ENCODE assay signal across 23 cellular contexts in genomic region chr10:49751216-49751615, GRCh38. TPM values are rescaled to one million over a fixed set of nuclear protein-coding genes. Genes with fewer than 3 reads are reported as not detected.
A peak's percentile ranks its signal among the peaks of the same experiment; 100 is the strongest.
DNase-seq lines count a peak whose midpoint lies in the region; ATAC-seq, FAIRE-seq and TF ChIP-seq lines count a peak whose summit lies in the region.
"Had no signal": no experiment of that assay in that cellular context is flagged by ENCODE, and none has a peak within 500 bp of the region (broad histone marks: within the 10 kb centered on the region; RNA-seq: fewer than 3 reads in every experiment).

No MANE protein-coding gene starts in this region.

- no peak for TF ChIP-seq POLR2A in H1 (IDR thresholded peaks at IDR 0.05; ENCODE audit: control extremely low read depth in 1 of 2, low read depth in 2 of 2, low read length in 2 of 2)

- no peak overlapping the region for H3K9ac ChIP-seq in H9 (ENCODE audit: extremely low read depth, insufficient read length, low read length)
- H3K9ac ChIP-seq in H1 (replicated peaks in 1 of 4; ENCODE audit: extremely low read depth in 1 of 4, low read depth in 3 of 4, low read length in 3 of 4) = no peak overlapping the region
- H3K9ac ChIP-seq in kidney (ENCODE audit: low read length in 2 of 2) = peak overlapping the region in 1 of 2 donors; percentile 29

- no peak for ATAC-seq in GM21723 (IDR thresholded peaks at IDR 0.05; ENCODE audit: unreplicated experiment)
- ATAC-seq: HepG2 had no signal

- H4K20me1 ChIP-seq in H9 (ENCODE audit: control insufficient read depth, insufficient read depth, insufficient read length) (no peaks in the 10 kb centered on the region), H1 (replicated peaks in 1 of 2; ENCODE audit: control insufficient read depth in 1 of 2, insufficient read depth in 2 of 2, low read length in 2 of 2) (peaks cover 0 to 4% of the 10 kb centered on the region in 2 experiments)

- no CpG with 5 or more reads among the region's 5 CpGs for WGBS in H9 (ENCODE audit: extremely low coverage, insufficient read length, low lambda C conversion rate)
- 85% methylated on average over 5 of the region's 5 CpGs; no CpG with 5 or more reads in 1 of the 2 experiments for WGBS in H1 (ENCODE audit: extremely low coverage in 1 of 2, insufficient coverage in 1 of 2, insufficient read length in 1 of 2, insufficient replicate concordance in 2 of 2, low coverage in 1 of 2, low lambda C conversion rate in 2 of 2, missing lambda C conversion rate in 1 of 2), 2 experiments

- H3K79me1 ChIP-seq in H9 (ENCODE audit: insufficient read depth, low read depth, low read length, poor library complexity, severe bottlenecking) (no peaks in the 10 kb centered on the region), H1 (ENCODE audit: low read depth, low read length) (no peaks in the 10 kb centered on the region; the same call in 1 of the 2 replicates)

- H2BK5ac ChIP-seq in H9 (ENCODE audit: insufficient read length, low read length) (no peak overlapping the region), H1 (ENCODE audit: low read depth, low read length) (no peak overlapping the region)

- CTCF ChIA-PET in H1 (lab: Charles Lee; ENCODE audit: partially characterized antibody) = interaction anchor here (1.8 kb wide), 1 partner anchor 17 kb away, joined by 6 read pairs; no protein-coding TSS in a partner anchor

- no peak overlapping the region for H2BK15ac ChIP-seq in H9 (ENCODE audit: low read depth, low read length)
- no peak overlapping the region for H2BK15ac ChIP-seq in H1 (ENCODE audit: low read length)

- H3K27me3 ChIP-seq in H7 (ENCODE audit: control insufficient read depth, insufficient read depth, low read length) (no peaks in the 10 kb centered on the region), H9 (ENCODE audit: insufficient read depth, low read length) (no peaks in the 10 kb centered on the region), H1 (replicated peaks in 1 of 4; ENCODE audit: control insufficient read depth in 3 of 4, extremely low read depth in 1 of 4, insufficient read depth in 3 of 4, low read length in 3 of 4) (no peaks in the 10 kb centered on the region), MG63 (peaks cover 36% of the 10 kb centered on the region)

- H3K4me2 ChIP-seq in H9 (ENCODE audit: insufficient read depth, insufficient read length, low read length) (no peak overlapping the region), H1 (ENCODE audit: insufficient read depth in 1 of 2, low read depth in 2 of 2, low read length in 2 of 2) (no peak overlapping the region)

- H3K27me3 Mint-ChIP-seq in H9 (ENCODE audit: low read depth) = no peaks in the 10 kb centered on the region; the same call in 1 of the 2 replicates
- H3K27me3 Mint-ChIP-seq in chondrocyte (ENCODE audit: low read depth) = peaks cover 14% of the 10 kb centered on the region

- no peak for TF ChIP-seq EP300 in H1 (IDR thresholded peaks at IDR 0.05; ENCODE audit: borderline replicate concordance in 1 of 2, low read depth in 2 of 2, low read length in 2 of 2)

- peaks cover 4 to 23% (median 21%) of the 10 kb centered on the region in 3 experiments; a peak in 5 of 7 replicates for H3K36me3 Mint-ChIP-seq in H9 (ENCODE audit: insufficient read depth in 1 of 3, low read depth in 3 of 3)
- no peaks in the 10 kb centered on the region for H3K36me3 Mint-ChIP-seq in chondrocyte (ENCODE audit: low read depth)
- H3K36me3 Mint-ChIP-seq: IgD-negative memory B cell had no signal

- H2AFZ ChIP-seq in H9 (ENCODE audit: low read length) (no peak overlapping the region), H1 (ENCODE audit: low read length) (no peak overlapping the region)

- H3K23ac ChIP-seq in H9 (ENCODE audit: insufficient read length, low read depth, low read length) (no peak overlapping the region), H1 (ENCODE audit: insufficient read length) (no peak overlapping the region)

- H3K4me3 Mint-ChIP-seq in H9 (no peak overlapping the region), chondrocyte (ENCODE audit: unreplicated experiment) (no peak overlapping the region)
- H3K4me3 Mint-ChIP-seq: CD4-positive, alpha-beta T cell; HFFc6; IgD-negative memory B cell had no signal

- H2AK5ac ChIP-seq in H9 (ENCODE audit: insufficient read length, low read length) (no peak overlapping the region), H1 (ENCODE audit: low read depth, low read length) (no peak overlapping the region)

- H3K27ac Mint-ChIP-seq in H9 (peak overlapping the region in 2 of 3 experiments; percentile 79 to 88; a peak in 2 of 7 replicates), chondrocyte (ENCODE audit: unreplicated experiment) (no peak overlapping the region)
- H3K27ac Mint-ChIP-seq: CD4-positive, alpha-beta T cell; HFFc6; IgD-negative memory B cell had no signal

- H3K27ac ChIP-seq in H9 (ENCODE audit: insufficient read length, low read depth, low read length) = no peak overlapping the region
- H3K27ac ChIP-seq in H1 (ENCODE audit: low read depth, low read length) = no peak overlapping the region
- H3K27ac ChIP-seq in kidney (ENCODE audit: low read depth in 2 of 2, low read length in 2 of 2) = peak overlapping the region; percentile 71 to 73
- H3K27ac ChIP-seq: C4-2B had no signal

- TF ChIP-seq RAD21 in H1 (IDR thresholded peaks at IDR 0.05 in 1 of 2, conservative IDR thresholded peaks at IDR 0.05 in 1 of 2; ENCODE audit: low read depth in 2 of 2, low read length in 2 of 2) = no peak

- no peak for FAIRE-seq in H1 (lab: Jason Lieb, UNC)
- FAIRE-seq in kidney (lab: Jason Lieb, UNC) = no peak
- FAIRE-seq: A204.1, D721Med, G401.6, GM12892, GM18507, HepG2 had no signal

- H4K5ac ChIP-seq in H9 (ENCODE audit: insufficient read length, low read depth, low read length) (no peak overlapping the region), H1 (ENCODE audit: insufficient read length, low read depth, low read length) (no peak overlapping the region)

- POLR2A ChIA-PET in H1 (lab: Charles Lee; ENCODE audit: partially characterized antibody) = interaction anchor here (1.3 to 1.8 kb wide), 2 partner anchors 10 to 11 kb away, joined by 3 to 6 read pairs; no protein-coding TSS in a partner anchor

- H4K8ac ChIP-seq in H9 (replicated peaks; ENCODE audit: insufficient read length, low read depth, low read length) (no peak overlapping the region), H1 (ENCODE audit: extremely low read depth, insufficient read depth, low read length) (peak overlapping the region; percentile 59; the same call in 1 of the 2 replicates)

- H3K9me3 ChIP-seq in H9 (ENCODE audit: control insufficient read depth, low read depth, low read length) = no peaks in the 10 kb centered on the region
- no peaks in the 10 kb centered on the region for H3K9me3 ChIP-seq in H1 (ENCODE audit: insufficient read depth in 2 of 2, low read depth in 1 of 2, low read length in 1 of 2)
- H3K9me3 ChIP-seq in kidney (ENCODE audit: control insufficient read depth in 1 of 2, low read length in 2 of 2) = no peaks in the 10 kb centered on the region
- no peaks in the 10 kb centered on the region for H3K9me3 ChIP-seq in MG63
- H3K9me3 ChIP-seq: Caco-2 had no signal

- H3K36me3 ChIP-seq in H7 (replicated peaks; ENCODE audit: control insufficient read depth, insufficient read depth, low read length) (peaks cover 14% of the 10 kb centered on the region), H1 (ENCODE audit: control insufficient read depth in 2 of 4, insufficient read depth in 4 of 4, low read length in 3 of 4) (peaks cover 0 to 5% (median 4%) of the 10 kb centered on the region in 4 experiments; a peak in 4 of 8 replicates), kidney (ENCODE audit: control insufficient read depth in 1 of 2, insufficient read depth in 2 of 2, low read length in 2 of 2) (peaks cover 34 to 51% of the 10 kb centered on the region in 2 donors), MG63 (no peaks in the 10 kb centered on the region)

- intact Hi-C loops in kidney (cut with DNase I) = no loop called here

- no peak overlapping the region for H3K4ac ChIP-seq in H9 (ENCODE audit: low read depth, low read length)
- no peak overlapping the region for H3K4ac ChIP-seq in H1 (replicated peaks; ENCODE audit: insufficient read length, low read depth, low read length)

- peak; percentile 23 for DNase-seq in H7
- DNase-seq in H9 = peak; percentile 15
- DNase-seq in H1 (ENCODE audit: low read depth in 1 of 2, low spot score in 2 of 2) = no peak
- DNase-seq in kidney = no peak
- DNase-seq in MG63 = no peak
- no peak for DNase-seq in occipital lobe (lab: John Stamatoyannopoulos, UW)
- no peak for DNase-seq in chondrocyte (ENCODE audit: low spot score)
- DNase-seq: ACHN, GOT3, HCEC 1CT, HFFc6, KBM-7 had no signal

- H3K79me2 ChIP-seq in H9 (ENCODE audit: insufficient read depth, low read length) (no peaks in the 10 kb centered on the region), H1 (ENCODE audit: control insufficient read depth in 1 of 2, insufficient read depth in 2 of 2, low read length in 2 of 2) (no peaks in the 10 kb centered on the region)

- no peak overlapping the region for H3K4me3 ChIP-seq in H7 (ENCODE audit: insufficient read depth, low read depth, low read length)
- no peak overlapping the region for H3K4me3 ChIP-seq in H1 (ENCODE audit: extremely low read depth in 1 of 4, insufficient read depth in 2 of 4, low read depth in 3 of 4, low read length in 4 of 4)
- H3K4me3 ChIP-seq in kidney (ENCODE audit: low read length in 2 of 2) = no peak overlapping the region
- no peak overlapping the region for H3K4me3 ChIP-seq in MG63

- H2BK20ac ChIP-seq in H9 (ENCODE audit: low read depth, low read length, poor library complexity, severe bottlenecking) = no peak overlapping the region
- H2BK20ac ChIP-seq in H1 (ENCODE audit: low read length) = no peak overlapping the region

- H3K9me3 Mint-ChIP-seq in H9 (no peaks in the 10 kb centered on the region), chondrocyte (ENCODE audit: low read depth) (no peaks in the 10 kb centered on the region)
- H3K9me3 Mint-ChIP-seq: CD4-positive, alpha-beta T cell; HFFc6; IgD-negative memory B cell had no signal

- H3K23me2 ChIP-seq in H9 (ENCODE audit: insufficient read length, low read depth, low read length, poor library complexity, severe bottlenecking) = no peaks in the 10 kb centered on the region
- H3K23me2 ChIP-seq in H1 (ENCODE audit: low read depth, low read length) = no peaks in the 10 kb centered on the region

- H3K4me1 ChIP-seq in H9 (ENCODE audit: insufficient read depth, low read length) (no peaks in the 10 kb centered on the region), H1 (replicated peaks in 1 of 4; ENCODE audit: control insufficient read depth in 3 of 4, insufficient read depth in 4 of 4, low read length in 3 of 4) (no peaks in the 10 kb centered on the region), kidney (ENCODE audit: control insufficient read depth in 1 of 2, insufficient read depth in 1 of 2, low read depth in 1 of 2, low read length in 2 of 2) (peaks cover 12 to 30% of the 10 kb centered on the region in 2 donors)
- H3K4me1 ChIP-seq: Caco-2 had no signal

- H4K91ac ChIP-seq in H9 (ENCODE audit: insufficient read length, low read depth, low read length) = no peak overlapping the region
- H4K91ac ChIP-seq in H1 (replicated peaks; ENCODE audit: insufficient read length, low read length) = no peak overlapping the region

- no peak overlapping the region for H2BK120ac ChIP-seq in H9 (ENCODE audit: low read depth, low read length, poor library complexity, severe bottlenecking)
- no peak overlapping the region for H2BK120ac ChIP-seq in H1 (replicated peaks; ENCODE audit: low read depth, low read length)

- H3K4me1 Mint-ChIP-seq in H9 = no peaks in the 10 kb centered on the region
- H3K4me1 Mint-ChIP-seq in chondrocyte (ENCODE audit: low read depth) = no peaks in the 10 kb centered on the region
- H3K4me1 Mint-ChIP-seq: IgD-negative memory B cell had no signal

- H3T11ph ChIP-seq in H9 (ENCODE audit: low read length) = no peak overlapping the region

- H3K18ac ChIP-seq in H9 (ENCODE audit: insufficient read length, low read depth, low read length) = no peak overlapping the region
- H3K18ac ChIP-seq in H1 (ENCODE audit: extremely low read depth, low read length) = no peak overlapping the region

- no peak overlapping the region for H3K56ac ChIP-seq in H9 (ENCODE audit: insufficient read length, low read depth, low read length)
- no peak overlapping the region for H3K56ac ChIP-seq in H1 (replicated peaks; ENCODE audit: insufficient read length, low read depth, low read length)

- H2BK12ac ChIP-seq in H9 (ENCODE audit: insufficient read length, low read depth, low read length) (no peak overlapping the region), H1 (ENCODE audit: low read depth, low read length) (no peak overlapping the region)

- TF ChIP-seq CTCF in H9 (conservative IDR thresholded peaks at IDR 0.05) = no peak
- TF ChIP-seq CTCF in H1 (IDR thresholded peaks at IDR 0.05; ENCODE audit: control extremely low read depth in 1 of 3, insufficient read depth in 1 of 3, low read depth in 1 of 3, low read length in 3 of 3) = no peak
- TF ChIP-seq CTCF in kidney (IDR thresholded peaks at IDR 0.05; ENCODE audit: borderline replicate concordance, extremely low read depth, insufficient read depth) = no peak
- no peak for TF ChIP-seq CTCF in chondrocyte (IDR thresholded peaks at IDR 0.05)

- H3K14ac ChIP-seq in H9 (ENCODE audit: insufficient read depth, low read length) (no peak overlapping the region), H1 (ENCODE audit: insufficient read length) (no peak overlapping the region)

RNA-seq across cellular contexts. Expression of gene OGDHL, which starts 10.9 kb away (rescaled TPM):
- total RNA-seq in H7 (2014; rRNA removed; shearing (Covaris generic)) = 26.3 and 31.9 TPM in 2 replicates
- total RNA-seq in H9 (2021) = 21.9 and 22.6 TPM in 2 replicates
- 16.3 and 16.6 TPM in 2 replicates for total RNA-seq in H1 (2021; fragmentation: NEBNext Ultra II Directional; extraction: Animal tissue kit (Norgen Biotek cat#: 25700))
- 16.1 and 23.2 TPM in 2 replicates for polyA plus RNA-seq in H1 (2011; rRNA removed)
- polyA plus RNA-seq in H1 (2011; cell fraction: cytosol; rRNA removed) = 18.7 TPM
- polyA plus RNA-seq in H1 (2011; cell fraction: nucleus; rRNA removed) = 76.7 TPM
- 12.3 to 20.0 TPM (median 17.1 TPM) in 4 replicates for polyA plus RNA-seq in H1 (2012, experiment 1 of 2)
- 8.3 TPM for polyA plus RNA-seq in H1 (2012, experiment 2 of 2)
- 13.6 TPM for polyA plus RNA-seq in H1 (2013, experiment 1 of 2)
- 10.5 TPM for polyA plus RNA-seq in H1 (2013, experiment 2 of 2)
- 20.6 and 23.1 TPM in 2 replicates for polyA minus RNA-seq in H1 (2011; rRNA and poly(A)+ RNA removed)
- polyA minus RNA-seq in H1 (2011; cell fraction: cytosol; rRNA and poly(A)+ RNA removed) = 8.9 TPM
- 25.3 TPM for polyA minus RNA-seq in H1 (2011; cell fraction: nucleus; rRNA and poly(A)+ RNA removed)
- 82.8 TPM for total RNA-seq in kidney
- polyA plus RNA-seq in kidney (ENCODE audit: insufficient read depth, low read depth, low replicate concordance) = 247 TPM
- total RNA-seq in MG63 (2014; rRNA removed; shearing (Covaris generic); ENCODE audit: low replicate concordance) = 0.16 TPM in 1 of 2 replicates, not detected in the other
- 4.2 TPM for total RNA-seq in occipital lobe
- 0.36 to 0.45 TPM (median 0.44 TPM) in 3 replicates for total RNA-seq in chondrocyte
- total RNA-seq: CD4-positive, alpha-beta T cell had no signal
- polyA plus RNA-seq: IgD-negative memory B cell had no signal

Comparison
In these comparisons a context has a peak if more than half of its experiments do, and no peak if none do; other contexts are left out.
1. DNase-seq: peak in H7 (single experiment) and H9 (single experiment); none in H1 (0 of 2), kidney (single experiment), MG63 (single experiment), occipital lobe (single experiment) and chondrocyte (single experiment).
2. H3K27ac ChIP-seq: peak in kidney (2 of 2); none in H9 (single experiment) and H1 (single experiment).